9 cellular contexts compared by ENCODE assay signal in genomic region chr12:47236109-47236714, GRCh38.
DNase-seq lines count a peak whose midpoint lies in the region; ATAC-seq and TF ChIP-seq lines count a peak whose summit lies in the region.
"Had no signal": no experiment of that assay in that cellular context is flagged by ENCODE, and none has a peak within 500 bp of the region (broad histone marks: within the 10 kb centered on the region; RNA-seq: fewer than 3 reads in every experiment).

No MANE protein-coding gene starts in this region.

- intact Hi-C loops in Right ventricle myocardium superior (cut with DNase I), result no loop called here
- intact Hi-C loops in cardiac septum (cut with DNase I), result no loop called here
- intact Hi-C loops in activated T-helper 1 cell treated with anti-CD3 and anti-CD28 coated beads, Interleukin-12 subunit alpha, Interleukin-12 subunit beta, Interleukin-2, Interleukin-4 antibody, amounts not matched to agents 30 ng/mL and 10 ng/mL and 1 ng/mL, durations not matched to agents 14 hours and 24 hours and 36 hours (cut with micrococcal nuclease), result no loop called here

- H3K9me3 Mint-ChIP-seq in activated T-helper 1 cell treated with anti-CD3 and anti-CD28 coated beads, Interleukin-12 subunit alpha, Interleukin-12 subunit beta, Interleukin-2, Interleukin-4 antibody, amounts not matched to agents 30 ng/mL and 10 ng/mL and 1 ng/mL, durations not matched to agents 14 hours and 24 hours and 36 hours, result no peaks in the 10 kb centered on the region

- no peak overlapping the region for H3K4me3 ChIP-seq in fibroblast of villous mesenchyme (ENCODE audit: low read depth, low read length)
- H3K4me3 ChIP-seq: smooth muscle cell had no signal

- H3K4me3 Mint-ChIP-seq in activated T-helper 1 cell treated with anti-CD3 and anti-CD28 coated beads, Interleukin-12 subunit alpha, Interleukin-12 subunit beta, Interleukin-2, Interleukin-4 antibody, amounts not matched to agents 30 ng/mL and 10 ng/mL and 1 ng/mL, durations not matched to agents 14 hours and 24 hours and 36 hours, result no peak overlapping the region

- TF ChIP-seq CTCF in fibroblast of villous mesenchyme (IDR thresholded peaks at IDR 0.05; ENCODE audit: insufficient read depth, low read depth, low read length), result no peak

- ATAC-seq in Right ventricle myocardium superior (ENCODE audit: poor library complexity), result peak; percentile 55
- ATAC-seq in GM21528 (IDR thresholded peaks at IDR 0.05; ENCODE audit: low FRiP score, unreplicated experiment), result no peak
- no peak for ATAC-seq in GM18861 (IDR thresholded peaks at IDR 0.05; ENCODE audit: unreplicated experiment)

- no peaks in the 10 kb centered on the region for H3K27me3 Mint-ChIP-seq in activated T-helper 1 cell treated with anti-CD3 and anti-CD28 coated beads, Interleukin-12 subunit alpha, Interleukin-12 subunit beta, Interleukin-2, Interleukin-4 antibody, amounts not matched to agents 30 ng/mL and 10 ng/mL and 1 ng/mL, durations not matched to agents 14 hours and 24 hours and 36 hours (ENCODE audit: insufficient read depth)

- DNase-seq in Right ventricle myocardium superior (no peak), cardiac septum (ENCODE audit: low spot score) (no peak), fibroblast of villous mesenchyme (ENCODE audit: low read depth) (peak; percentile 71), HuH-7.5 (ENCODE audit: low spot score) (no peak), GOT3 (lab: John Stamatoyannopoulos, UW) (no peak)
- DNase-seq in activated T-helper 1 cell treated with anti-CD3 and anti-CD28 coated beads, Interleukin-12 subunit alpha, Interleukin-12 subunit beta, Interleukin-2, Interleukin-4 antibody, amounts not matched to agents 30 ng/mL and 10 ng/mL and 1 ng/mL, durations not matched to agents 14 hours and 24 hours and 36 hours (ENCODE audit: low spot score), result no peak

- peaks cover 56% of the 10 kb centered on the region for H3K36me3 Mint-ChIP-seq in activated T-helper 1 cell treated with anti-CD3 and anti-CD28 coated beads, Interleukin-12 subunit alpha, Interleukin-12 subunit beta, Interleukin-2, Interleukin-4 antibody, amounts not matched to agents 30 ng/mL and 10 ng/mL and 1 ng/mL, durations not matched to agents 14 hours and 24 hours and 36 hours (ENCODE audit: low read depth)

- peaks cover 46% of the 10 kb centered on the region for H3K4me1 Mint-ChIP-seq in activated T-helper 1 cell treated with anti-CD3 and anti-CD28 coated beads, Interleukin-12 subunit alpha, Interleukin-12 subunit beta, Interleukin-2, Interleukin-4 antibody, amounts not matched to agents 30 ng/mL and 10 ng/mL and 1 ng/mL, durations not matched to agents 14 hours and 24 hours and 36 hours (ENCODE audit: low read depth)

- H3K27ac Mint-ChIP-seq in activated T-helper 1 cell treated with anti-CD3 and anti-CD28 coated beads, Interleukin-12 subunit alpha, Interleukin-12 subunit beta, Interleukin-2, Interleukin-4 antibody, amounts not matched to agents 30 ng/mL and 10 ng/mL and 1 ng/mL, durations not matched to agents 14 hours and 24 hours and 36 hours, result peak overlapping the region; percentile 40
